In genomic region chr2:233091595-233092375, GRCh38 we compare ENCODE assay signal across 18 cellular contexts. TPM values are rescaled to one million over a fixed set of nuclear protein-coding genes. Genes with fewer than 3 reads are reported as not detected.
A peak's percentile ranks its signal among the peaks of the same experiment; 100 is the strongest.
DNase-seq lines count a peak whose midpoint lies in the region; ATAC-seq and TF ChIP-seq lines count a peak whose summit lies in the region.
"Had no signal": no experiment of that assay in that cellular context is flagged by ENCODE, and none has a peak within 500 bp of the region (broad histone marks: within the 10 kb centered on the region; RNA-seq: fewer than 3 reads in every experiment).

No MANE protein-coding gene starts in this region.

- POLR2A ChIA-PET in naive thymus-derived CD4-positive, alpha-beta T cell (lab: Charles Lee), result interaction anchor here (0.8 to 1.4 kb wide), 3 partner anchors 9 to 27 kb away, joined by 3 to 4 read pairs (median 3); no protein-coding TSS in a partner anchor

- ATAC-seq in GM18517 (IDR thresholded peaks at IDR 0.05; ENCODE audit: unreplicated experiment), result peak; percentile 11
- no peak for ATAC-seq in activated T-cell treated with anti-CD3 and anti-CD28 coated beads, Interleukin-2, amount 50 U/mL, for 72 hours (replicated peaks in 1 of 2)
- ATAC-seq in naive thymus-derived CD4-positive, alpha-beta T cell, result no peak
- no peak for ATAC-seq in omental fat pad (ENCODE audit: low FRiP score)
- ATAC-seq: esophagus mucosa had no signal

- peak overlapping the region in 4 of 11 experiments; percentile 11 to 39 (median 23); a peak in 7 of 22 replicates for H3K9ac ChIP-seq in BLaER1 treated with 17β-estradiol and CSF1 and Interleukin-3, amounts not matched to agents 10 nM and 100 nM

- H3K27ac Mint-ChIP-seq in activated T-cell treated with anti-CD3 and anti-CD28 coated beads, Interleukin-2, amount 50 U/mL, for 72 hours, result peak overlapping the region; percentile 15
- peak overlapping the region; percentile 8 to 90 (median 60) for H3K27ac Mint-ChIP-seq in naive thymus-derived CD4-positive, alpha-beta T cell
- H3K27ac Mint-ChIP-seq: nephron progenitor cell had no signal

- TF ChIP-seq CTCF in omental fat pad (IDR thresholded peaks at IDR 0.05), result no peak

- peak overlapping the region; percentile 9 to 95 (median 68); a peak in 17 of 22 replicates for H3K27ac ChIP-seq in BLaER1 treated with 17β-estradiol and CSF1 and Interleukin-3, amounts not matched to agents 10 nM and 100 nM
- H3K27ac ChIP-seq in naive thymus-derived CD4-positive, alpha-beta T cell (ENCODE audit: low read depth, low read length), result no peak overlapping the region
- H3K27ac ChIP-seq: SJSA1, VCaP had no signal

- H3K27me3 ChIP-seq in BLaER1 treated with 17β-estradiol and CSF1 and Interleukin-3, amounts not matched to agents 10 nM and 100 nM, result no peaks in the 10 kb centered on the region
- H3K27me3 ChIP-seq in naive thymus-derived CD4-positive, alpha-beta T cell (ENCODE audit: control insufficient read depth in 2 of 2, insufficient read depth in 2 of 2, low read length in 2 of 2), result no peaks in the 10 kb centered on the region
- H3K27me3 ChIP-seq: SJSA1 had no signal

- H3K4me1 Mint-ChIP-seq in activated T-cell treated with anti-CD3 and anti-CD28 coated beads, Interleukin-2, amount 50 U/mL, for 72 hours (ENCODE audit: low read depth), result peaks cover 14% of the 10 kb centered on the region
- H3K4me1 Mint-ChIP-seq in naive thymus-derived CD4-positive, alpha-beta T cell, result peaks cover 33 to 78% (median 71%) of the 10 kb centered on the region in 7 donors

- no peaks in the 10 kb centered on the region for H3K9me3 ChIP-seq in BLaER1 treated with 17β-estradiol and CSF1 and Interleukin-3, amounts not matched to agents 10 nM and 100 nM (replicated peaks in 1 of 11)
- H3K9me3 ChIP-seq in naive thymus-derived CD4-positive, alpha-beta T cell (ENCODE audit: control insufficient read depth in 2 of 3, low read length in 3 of 3), result no peaks in the 10 kb centered on the region
- H3K9me3 ChIP-seq: SJSA1 had no signal

- no peak overlapping the region for H3K4me3 Mint-ChIP-seq in activated T-cell treated with anti-CD3 and anti-CD28 coated beads, Interleukin-2, amount 50 U/mL, for 72 hours
- peak overlapping the region in 1 of 10 donors; percentile 32 for H3K4me3 Mint-ChIP-seq in naive thymus-derived CD4-positive, alpha-beta T cell
- H3K4me3 Mint-ChIP-seq: nephron progenitor cell had no signal

- peak overlapping the region; percentile 22 to 86 (median 64) for H3K4me2 ChIP-seq in BLaER1 treated with 17β-estradiol and CSF1 and Interleukin-3, amounts not matched to agents 10 nM and 100 nM

- H3K9me3 Mint-ChIP-seq in activated T-cell treated with anti-CD3 and anti-CD28 coated beads, Interleukin-2, amount 50 U/mL, for 72 hours, result no peaks in the 10 kb centered on the region
- H3K9me3 Mint-ChIP-seq in naive thymus-derived CD4-positive, alpha-beta T cell, result peaks cover 0 to 2% (median 0%) of the 10 kb centered on the region in 11 donors
- H3K9me3 Mint-ChIP-seq: nephron progenitor cell had no signal

- CTCF ChIA-PET in naive thymus-derived CD4-positive, alpha-beta T cell (lab: Charles Lee), result interaction anchor here (0.7 kb wide), 1 partner anchor 9 kb away, joined by 3 read pairs; no protein-coding TSS in a partner anchor

- H3K4me3 ChIP-seq in BLaER1 treated with 17β-estradiol and CSF1 and Interleukin-3, amounts not matched to agents 10 nM and 100 nM, result no peak overlapping the region
- no peak overlapping the region for H3K4me3 ChIP-seq in naive thymus-derived CD4-positive, alpha-beta T cell (ENCODE audit: low read length)
- H3K4me3 ChIP-seq: lung, SJSA1 had no signal

- H3K36me3 Mint-ChIP-seq in activated T-cell treated with anti-CD3 and anti-CD28 coated beads, Interleukin-2, amount 50 U/mL, for 72 hours (ENCODE audit: insufficient read depth in 2 of 2), result peaks cover 5 to 19% of the 10 kb centered on the region in 2 donors
- peaks cover 6 to 51% (median 30%) of the 10 kb centered on the region in 5 donors for H3K36me3 Mint-ChIP-seq in naive thymus-derived CD4-positive, alpha-beta T cell

- H3K36me3 ChIP-seq in BLaER1 treated with 17β-estradiol and CSF1 and Interleukin-3, amounts not matched to agents 10 nM and 100 nM, result peaks cover 50 to 95% (median 79%) of the 10 kb centered on the region in 11 experiments
- H3K36me3 ChIP-seq in naive thymus-derived CD4-positive, alpha-beta T cell (ENCODE audit: control insufficient read depth in 2 of 3, insufficient read depth in 3 of 3, low read length in 3 of 3), result peaks cover 5 to 30% (median 11%) of the 10 kb centered on the region in 3 experiments
- H3K36me3 ChIP-seq: SJSA1 had no signal

- peaks cover 24 to 86% (median 63%) of the 10 kb centered on the region in 10 experiments for H3K4me1 ChIP-seq in BLaER1 treated with 17β-estradiol and CSF1 and Interleukin-3, amounts not matched to agents 10 nM and 100 nM
- peaks cover 0 to 9% of the 10 kb centered on the region in 2 donors for H3K4me1 ChIP-seq in naive thymus-derived CD4-positive, alpha-beta T cell (ENCODE audit: control insufficient read depth in 2 of 2, insufficient read depth in 2 of 2, low read length in 2 of 2)
- H3K4me1 ChIP-seq: SJSA1 had no signal

- no peaks in the 10 kb centered on the region for H3K27me3 Mint-ChIP-seq in activated T-cell treated with anti-CD3 and anti-CD28 coated beads, Interleukin-2, amount 50 U/mL, for 72 hours (ENCODE audit: low read depth)
- H3K27me3 Mint-ChIP-seq in naive thymus-derived CD4-positive, alpha-beta T cell, result no peaks in the 10 kb centered on the region

- intact Hi-C loops in naive thymus-derived CD4-positive, alpha-beta T cell (cut with micrococcal nuclease), result no loop called here

- no peak for DNase-seq in activated T-cell treated with anti-CD3 and anti-CD28 coated beads, Interleukin-2, amount 50 U/mL, for 72 hours
- DNase-seq in naive thymus-derived CD4-positive, alpha-beta T cell, result no peak
- DNase-seq in omental fat pad (ENCODE audit: low spot score), result no peak
- DNase-seq in foreskin melanocyte, result no peak
- no peak for DNase-seq in AG08396 (ENCODE audit: low spot score)
- DNase-seq in NCI-H510A (lab: John Stamatoyannopoulos, UW), result no peak
- DNase-seq: activated naive CD4-positive, alpha-beta T cell; H7; NCI-H1694; nephron progenitor cell; substantia nigra had no signal

- peaks cover 4 to 33% (median 15%) of the 10 kb centered on the region in 11 experiments; a peak in 13 of 22 replicates for H4K20me1 ChIP-seq in BLaER1 treated with 17β-estradiol and CSF1 and Interleukin-3, amounts not matched to agents 10 nM and 100 nM

RNA-seq across cellular contexts. Expression of gene INPP5D, which starts 31.6 kb away (rescaled TPM):
- total RNA-seq in activated T-cell treated with anti-CD3 and anti-CD28 coated beads, Interleukin-2, amount 50 U/mL, for 72 hours, result 10 to 100 TPM; 64.8 to 69.3 TPM
- 100 to 1,000 TPM; 106 to 232 (median 126) TPM for total RNA-seq in naive thymus-derived CD4-positive, alpha-beta T cell
- polyA plus RNA-seq in naive thymus-derived CD4-positive, alpha-beta T cell, result 100 to 1,000 TPM in 1 of 2 donors, 10 to 100 TPM in 1; 41.0 to 122 TPM
- total RNA-seq in omental fat pad, result 10 to 100 TPM; 17.9 to 55.8 (median 27.6) TPM

RNA-seq across cellular contexts. Expression of gene NEU2, which starts 59.3 kb away (rescaled TPM):
- not detected for total RNA-seq in activated T-cell treated with anti-CD3 and anti-CD28 coated beads, Interleukin-2, amount 50 U/mL, for 72 hours
- total RNA-seq in naive thymus-derived CD4-positive, alpha-beta T cell, result not detected
- not detected for polyA plus RNA-seq in naive thymus-derived CD4-positive, alpha-beta T cell
- total RNA-seq in omental fat pad, result not detected
- total RNA-seq: activated CD8-positive, alpha-beta memory T cell treated with anti-CD3 and anti-CD28 coated beads for 36 hours; esophagus mucosa; H7; lung; SJSA1 had no signal
- polyA plus RNA-seq: lung had no signal
